Comparison of ENCODE assay signal across 20 cellular contexts in genomic region chr17:78236362-78237127, GRCh38. TPM values are rescaled to one million over a fixed set of nuclear protein-coding genes. Genes with fewer than 3 reads are reported as not detected.
"Had no signal": no experiment of that assay in that cellular context is flagged by ENCODE, and none has a peak within 500 bp of the region (broad histone marks: within the 10 kb centered on the region; RNA-seq: fewer than 3 reads in every experiment).

No MANE protein-coding gene starts in this region.

- H3K27ac ChIP-seq: esophagus muscularis mucosa had no signal

- H3K36me3 Mint-ChIP-seq: activated CD8-positive, alpha-beta memory T cell treated with anti-CD3 and anti-CD28 coated beads, Interleukin-2, amount 10 ng/mL, durations not matched to agents 7 days and 5 days; activated naive CD4-positive, alpha-beta T cell treated with anti-CD3 and anti-CD28 coated beads, Interleukin-2, amount 10 ng/mL, durations not matched to agents 7 days and 5 days had no signal

- ATAC-seq: activated CD8-positive, alpha-beta memory T cell treated with anti-CD3 and anti-CD28 coated beads, Interleukin-2, amount 10 ng/mL, durations not matched to agents 7 days and 5 days had no signal

- H3K27ac Mint-ChIP-seq: activated CD8-positive, alpha-beta memory T cell treated with anti-CD3 and anti-CD28 coated beads, Interleukin-2, amount 10 ng/mL, durations not matched to agents 7 days and 5 days; activated naive CD4-positive, alpha-beta T cell treated with anti-CD3 and anti-CD28 coated beads, Interleukin-2, amount 10 ng/mL, durations not matched to agents 7 days and 5 days; nephron had no signal

- DNase-seq: activated CD4-positive, alpha-beta T cell treated with anti-CD3 and anti-CD28 coated beads for 1 hour; activated CD4-positive, alpha-beta T cell treated with anti-CD3 and anti-CD28 coated beads, Interleukin-2, amount 50 U/mL, for 4 hours; activated CD8-positive, alpha-beta memory T cell treated with anti-CD3 and anti-CD28 coated beads, Interleukin-2, amount 10 ng/mL, durations not matched to agents 7 days and 5 days; activated naive CD4-positive, alpha-beta T cell treated with anti-CD3 and anti-CD28 coated beads, Interleukin-2, amount 10 ng/mL, durations not matched to agents 7 days and 5 days; activated T-cell treated with anti-CD3 and anti-CD28 coated beads, Interleukin-2, amount 50 U/mL, for 1 hour; kidney glomerular epithelial cell; mesenchymal stem cell; spleen; trophoblast cell had no signal

- H3K4me3 Mint-ChIP-seq: activated CD8-positive, alpha-beta memory T cell treated with anti-CD3 and anti-CD28 coated beads, Interleukin-2, amount 10 ng/mL, durations not matched to agents 7 days and 5 days; activated naive CD4-positive, alpha-beta T cell treated with anti-CD3 and anti-CD28 coated beads, Interleukin-2, amount 10 ng/mL, durations not matched to agents 7 days and 5 days; nephron had no signal

- H3K9me3 Mint-ChIP-seq: activated naive CD4-positive, alpha-beta T cell treated with anti-CD3 and anti-CD28 coated beads, Interleukin-2, amount 10 ng/mL, durations not matched to agents 7 days and 5 days; nephron had no signal

RNA-seq across cellular contexts. Expression of gene TMEM235, which starts 5.1 kb away (rescaled TPM):
- total RNA-seq: activated CD8-positive, alpha-beta memory T cell treated with anti-CD3 and anti-CD28 coated beads, Interleukin-2, amount 10 ng/mL, durations not matched to agents 7 days and 5 days; astrocyte; bronchial epithelial cell; chondrocyte; esophagus muscularis mucosa; glomerular endothelial cell; liver; osteocyte; pulmonary artery endothelial cell; sciatic nerve; spleen; T-helper 1 cell treated with Interleukin-12 subunit alpha and Interleukin-12 subunit beta and Interleukin-4 antibody, amounts not matched to agents 30 ng/mL and 1 ng/mL, for 36 hours had no signal
- polyA plus RNA-seq: spleen had no signal
